In the genomic region with DNA sequence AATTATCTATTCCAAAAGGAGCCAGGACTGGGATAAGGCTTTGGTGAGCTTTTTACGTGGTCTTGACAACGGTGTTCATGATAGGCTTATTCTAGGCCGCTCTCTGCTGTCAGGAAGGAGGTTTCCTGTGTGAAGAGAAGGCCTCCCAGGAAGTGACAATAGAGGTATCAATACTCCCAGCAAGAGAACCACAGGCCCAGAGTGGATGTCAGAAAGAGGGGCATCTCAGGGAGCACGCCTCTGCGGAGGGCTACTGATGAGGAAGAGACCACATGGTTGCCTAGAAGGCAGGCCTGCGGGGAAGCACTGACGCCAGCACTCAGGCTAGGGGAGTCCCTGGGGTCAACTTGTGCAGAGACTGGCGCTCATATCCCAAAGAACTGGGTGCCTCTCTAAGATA, we compare ENCODE assay signal across 12 cellular contexts.
DNase-seq lines count a peak whose midpoint lies in the region; ATAC-seq and TF ChIP-seq lines count a peak whose summit lies in the region.
"Had no signal": no experiment of that assay in that cellular context is flagged by ENCODE, and none has a peak within 500 bp of the region (broad histone marks: within the 10 kb centered on the region; RNA-seq: fewer than 3 reads in every experiment).

No MANE protein-coding gene starts in this region.

- no peak overlapping the region for H3K4me3 ChIP-seq in heart left ventricle
- no peak overlapping the region for H3K4me3 ChIP-seq in muscle layer of colon (ENCODE audit: low read depth in 1 of 2, low read length in 2 of 2)
- H3K4me3 ChIP-seq in thymus (ENCODE audit: low read length): no peak overlapping the region
- H3K4me3 ChIP-seq: PC-9 had no signal

- DNase-seq in heart left ventricle (no peak), cardiac septum (ENCODE audit: low spot score) (no peak), NCI-H2107 (lab: John Stamatoyannopoulos, UW) (no peak), NCI-H2107 treated with DMSO at 0.1 percent for 48 hours (lab: John Stamatoyannopoulos, UW; ENCODE audit: unreplicated experiment) (no peak)
- no peak for DNase-seq in activated naive CD4-positive, alpha-beta T cell treated with anti-CD3 and anti-CD28 coated beads, Interleukin-2, amount 50 U/mL, for 72 hours (ENCODE audit: low spot score in 2 of 2)
- DNase-seq: cortex of kidney, MV-4-11, PC-9 had no signal

- H3K36me3 Mint-ChIP-seq in activated naive CD4-positive, alpha-beta T cell treated with anti-CD3 and anti-CD28 coated beads, Interleukin-2, amount 50 U/mL, for 72 hours: peaks cover 6 to 9% of the 10 kb centered on the region in 2 donors

- no peaks in the 10 kb centered on the region for H3K9me3 Mint-ChIP-seq in activated naive CD4-positive, alpha-beta T cell treated with anti-CD3 and anti-CD28 coated beads, Interleukin-2, amount 50 U/mL, for 72 hours

- H3K27ac ChIP-seq in heart left ventricle: peak overlapping the region in 11 of 12 donors; percentile 73 to 97 (median 91)
- peak overlapping the region; percentile 78 for H3K27ac ChIP-seq in muscle layer of colon (ENCODE audit: low read depth, low read length)
- H3K27ac ChIP-seq in thymus (ENCODE audit: low read depth): peak overlapping the region; percentile 64
- H3K27ac ChIP-seq: PC-9 had no signal

- H3K9me3 ChIP-seq in heart left ventricle: no peaks in the 10 kb centered on the region
- H3K9me3 ChIP-seq in muscle layer of colon (ENCODE audit: low read length): no peaks in the 10 kb centered on the region
- H3K9me3 ChIP-seq in thymus (ENCODE audit: control insufficient read depth): no peaks in the 10 kb centered on the region

- peak overlapping the region; percentile 78 for H3K9ac ChIP-seq in muscle layer of colon (ENCODE audit: low read length)
- H3K9ac ChIP-seq: parathyroid adenoma had no signal

- TF ChIP-seq CTCF in heart left ventricle (IDR thresholded peaks at IDR 0.05): no peak

- 55 to 72% (median 66%) methylated on average over 8 of the region's 8 CpGs for WGBS in heart left ventricle, 4 donors
- 79% methylated on average over 8 of the region's 8 CpGs for WGBS in thymus

- H3K27me3 ChIP-seq in heart left ventricle (no peaks in the 10 kb centered on the region), muscle layer of colon (ENCODE audit: control insufficient read depth in 1 of 2, insufficient read depth in 2 of 2, low read length in 2 of 2) (no peaks in the 10 kb centered on the region), thymus (ENCODE audit: control insufficient read depth, insufficient read depth) (no peaks in the 10 kb centered on the region)

- H3K27ac Mint-ChIP-seq in activated naive CD4-positive, alpha-beta T cell treated with anti-CD3 and anti-CD28 coated beads, Interleukin-2, amount 50 U/mL, for 72 hours: peak overlapping the region; percentile 93 to 97

- H3K36me3 ChIP-seq in heart left ventricle (no peaks in the 10 kb centered on the region), muscle layer of colon (ENCODE audit: insufficient read depth, low read length) (peaks cover under 1% of the 10 kb centered on the region), thymus (ENCODE audit: control insufficient read depth, insufficient read depth) (peaks cover 5% of the 10 kb centered on the region)

- intact Hi-C loops in heart left ventricle (cut with DNase I): loop anchor here in 1 of 10 donors (5.0 kb wide), 1 partner anchor 41 kb away; no protein-coding TSS in a partner anchor
- intact Hi-C loops in cardiac septum (cut with DNase I): no loop called here

- no peak for ATAC-seq in heart left ventricle
- peak in 1 of 2 donors; percentile 33 for ATAC-seq in activated naive CD4-positive, alpha-beta T cell treated with anti-CD3 and anti-CD28 coated beads, Interleukin-2, amount 50 U/mL, for 72 hours
- no peak for ATAC-seq in GM21515 (IDR thresholded peaks at IDR 0.05; ENCODE audit: unreplicated experiment)

- no peak for TF ChIP-seq POLR2A in heart left ventricle (IDR thresholded peaks at IDR 0.05)

- peaks cover 25 to 99% (median 89%) of the 10 kb centered on the region in 12 donors for H3K4me1 ChIP-seq in heart left ventricle
- peaks cover 94% of the 10 kb centered on the region for H3K4me1 ChIP-seq in muscle layer of colon (ENCODE audit: insufficient read depth, low read length)
- peaks cover 85% of the 10 kb centered on the region for H3K4me1 ChIP-seq in thymus (ENCODE audit: control insufficient read depth, insufficient read depth, low read length)
